In genomic region chr3:182740710-182741109, GRCh38 we compare ENCODE assay signal across 10 cellular contexts. TPM values are rescaled to one million over a fixed set of nuclear protein-coding genes. Genes with fewer than 3 reads are reported as not detected.
A peak's percentile ranks its signal among the peaks of the same experiment; 100 is the strongest.
DNase-seq lines count a peak whose midpoint lies in the region; ATAC-seq, FAIRE-seq and TF ChIP-seq lines count a peak whose summit lies in the region.
"Had no signal": no experiment of that assay in that cellular context is flagged by ENCODE, and none has a peak within 500 bp of the region (broad histone marks: within the 10 kb centered on the region; RNA-seq: fewer than 3 reads in every experiment).

No MANE protein-coding gene starts in this region.

- H3K9me3 ChIP-seq in esophagus (ENCODE audit: control insufficient read depth in 2 of 2, insufficient read depth in 1 of 2, low read depth in 1 of 2, low read length in 1 of 2) = no peaks in the 10 kb centered on the region
- H3K9me3 ChIP-seq in gastrocnemius medialis = no peaks in the 10 kb centered on the region
- H3K9me3 ChIP-seq in right atrium auricular region = no peaks in the 10 kb centered on the region

- no peak for TF ChIP-seq POLR2A in H54 (IDR thresholded peaks at IDR 0.05; ENCODE audit: low read depth, low read length)
- TF ChIP-seq POLR2A in gastrocnemius medialis (IDR thresholded peaks at IDR 0.05) = no peak

- WGBS in esophagus, 2 donors = 49 to 51% methylated on average over 6 of the region's 6 CpGs

- H3K36me3 ChIP-seq in esophagus (ENCODE audit: control insufficient read depth in 2 of 2, insufficient read depth in 2 of 2, low read length in 1 of 2) = no peaks in the 10 kb centered on the region
- H3K36me3 ChIP-seq in gastrocnemius medialis = no peaks in the 10 kb centered on the region
- no peaks in the 10 kb centered on the region for H3K36me3 ChIP-seq in right atrium auricular region

- DNase-seq in H54 (ENCODE audit: insufficient read length, low spot score) (peak; percentile 19), NCI-H526 (lab: John Stamatoyannopoulos, UW) (peak; percentile 55 to 62), gastrocnemius medialis (peak; percentile 56 to 81), right atrium auricular region (ENCODE audit: low spot score) (no peak), activated gamma-delta T cell treated with Interleukin-2 at 50 U/mL for 16 hours (no peak), NCI-H1048 (lab: John Stamatoyannopoulos, UW) (no peak)
- no peak for DNase-seq in T-helper 2 cell treated with Interferon-gamma antibody and Interleukin-4, amounts not matched to agents 5 μg/mL and 100 μg/mL, for 36 hours (ENCODE audit: low spot score)
- DNase-seq: NCI-H524; stimulated activated naive CD4-positive, alpha-beta T cell had no signal

- H3K4me1 Mint-ChIP-seq in T-helper 2 cell treated with Interferon-gamma antibody and Interleukin-4, amounts not matched to agents 5 μg/mL and 100 μg/mL, for 36 hours (ENCODE audit: low read depth) = no peaks in the 10 kb centered on the region

- H3K27me3 Mint-ChIP-seq in T-helper 2 cell treated with Interferon-gamma antibody and Interleukin-4, amounts not matched to agents 5 μg/mL and 100 μg/mL, for 36 hours (ENCODE audit: low read depth) = peaks cover 11% of the 10 kb centered on the region

- no peaks in the 10 kb centered on the region for H3K27me3 ChIP-seq in esophagus (ENCODE audit: control insufficient read depth in 1 of 2, insufficient read depth in 2 of 2, low read length in 2 of 2)
- no peaks in the 10 kb centered on the region for H3K27me3 ChIP-seq in gastrocnemius medialis
- H3K27me3 ChIP-seq in right atrium auricular region = no peaks in the 10 kb centered on the region

- H3K36me3 Mint-ChIP-seq in T-helper 2 cell treated with Interferon-gamma antibody and Interleukin-4, amounts not matched to agents 5 μg/mL and 100 μg/mL, for 36 hours (ENCODE audit: low read depth) = no peaks in the 10 kb centered on the region

- H3K4me1 ChIP-seq in esophagus (ENCODE audit: control insufficient read depth in 2 of 2, insufficient read depth in 2 of 2, low read length in 1 of 2) = no peaks in the 10 kb centered on the region
- peaks cover 0 to 11% of the 10 kb centered on the region in 2 donors for H3K4me1 ChIP-seq in gastrocnemius medialis
- no peaks in the 10 kb centered on the region for H3K4me1 ChIP-seq in right atrium auricular region

- peak; percentile 86 for FAIRE-seq in H54 (lab: Jason Lieb, UNC)

- H3K4me3 Mint-ChIP-seq in T-helper 2 cell treated with Interferon-gamma antibody and Interleukin-4, amounts not matched to agents 5 μg/mL and 100 μg/mL, for 36 hours = no peak overlapping the region

- in situ Hi-C loops in gastrocnemius medialis (cut with MboI; ENCODE audit: low sequenced_read_pairs in 4 of 4) = no loop called here

- peak; percentile 96 to 99 for ATAC-seq in gastrocnemius medialis

- H3K27ac Mint-ChIP-seq in T-helper 2 cell treated with Interferon-gamma antibody and Interleukin-4, amounts not matched to agents 5 μg/mL and 100 μg/mL, for 36 hours = no peak overlapping the region

- intact Hi-C loops in gastrocnemius medialis (cut with DNase I; ENCODE audit: low total_unique reads) = no loop called here

- TF ChIP-seq CTCF in gastrocnemius medialis (IDR thresholded peaks at IDR 0.05 in 4 of 5, conservative IDR thresholded peaks at IDR 0.05 in 1 of 5) (no peak), right atrium auricular region (IDR thresholded peaks at IDR 0.05) (no peak)

- H3K27ac ChIP-seq in esophagus (ENCODE audit: low read depth in 2 of 2, low read length in 1 of 2) (peak overlapping the region; percentile 83 to 86), gastrocnemius medialis (peak overlapping the region; percentile 33 to 85 (median 51)), right atrium auricular region (no peak overlapping the region)

- peak overlapping the region in 1 of 2 donors; percentile 36 for H3K4me3 ChIP-seq in esophagus (ENCODE audit: low read depth in 1 of 2, low read length in 2 of 2)
- peak overlapping the region in 1 of 4 donors; percentile 25 for H3K4me3 ChIP-seq in gastrocnemius medialis
- H3K4me3 ChIP-seq in right atrium auricular region = no peak overlapping the region

- H3K9me3 Mint-ChIP-seq in T-helper 2 cell treated with Interferon-gamma antibody and Interleukin-4, amounts not matched to agents 5 μg/mL and 100 μg/mL, for 36 hours = no peaks in the 10 kb centered on the region

RNA-seq across cellular contexts. Expression of gene ATP11B, which starts 52.6 kb away (rescaled TPM):
- 10 to 100 TPM; 25.7 to 32.9 TPM for polyA plus RNA-seq in esophagus
- total RNA-seq in gastrocnemius medialis = 10 to 100 TPM; 16.3 to 44.6 (median 23.4) TPM
- 10 to 100 TPM; 28.9 to 36.2 TPM for total RNA-seq in right atrium auricular region

Comparison
In these comparisons a context has a peak if more than half of its experiments do, and no peak if none do; other contexts are left out.
1. DNase-seq: peak in H54 (single experiment), NCI-H526 (2 of 2) and gastrocnemius medialis (2 of 2); none in right atrium auricular region (single experiment), activated gamma-delta T cell treated with Interleukin-2 at 50 U/mL for 16 hours (single experiment), T-helper 2 cell treated with Interferon-gamma antibody and Interleukin-4, amounts not matched to agents 5 μg/mL and 100 μg/mL, for 36 hours (single experiment) and NCI-H1048 (single experiment).
2. H3K27ac ChIP-seq: peak in esophagus (2 of 2) and gastrocnemius medialis (4 of 4); none in right atrium auricular region (0 of 2).